In genomic region chr11:65903068-65903481, GRCh38 we compare ENCODE assay signal across 11 cellular contexts. TPM values are rescaled to one million over a fixed set of nuclear protein-coding genes. Genes with fewer than 3 reads are reported as not detected.
DNase-seq lines count a peak whose midpoint lies in the region; ATAC-seq and TF ChIP-seq lines count a peak whose summit lies in the region.
"Had no signal": no experiment of that assay in that cellular context is flagged by ENCODE, and none has a peak within 500 bp of the region (broad histone marks: within the 10 kb centered on the region; RNA-seq: fewer than 3 reads in every experiment).

No MANE protein-coding gene starts in this region.

- no peak overlapping the region for H4K91ac ChIP-seq in neuronal stem cell (ENCODE audit: low read depth, low read length, poor library complexity)

- no peak overlapping the region for H3K27ac ChIP-seq in neuronal stem cell (replicated peaks; ENCODE audit: low read length)

- peak overlapping the region; percentile 10 for H3K4ac ChIP-seq in neuronal stem cell (ENCODE audit: low read length)

- no peak overlapping the region for H2BK5ac ChIP-seq in neuronal stem cell (ENCODE audit: low read length)

- no peaks in the 10 kb centered on the region for H3K36me3 Mint-ChIP-seq in chondrocyte (ENCODE audit: low read depth)
- H3K36me3 Mint-ChIP-seq in activated naive CD8-positive, alpha-beta T cell treated with anti-CD3 and anti-CD28 coated beads, Interleukin-2, amount 50 U/mL, for 24 hours (ENCODE audit: low read depth) = peaks cover 7% of the 10 kb centered on the region
- H3K36me3 Mint-ChIP-seq in activated CD4-positive, alpha-beta T cell treated with anti-CD3 and anti-CD28 coated beads for 36 hours (ENCODE audit: low read depth) = peaks cover 5% of the 10 kb centered on the region
- H3K36me3 Mint-ChIP-seq: activated naive CD8-positive, alpha-beta T cell had no signal

- no peaks in the 10 kb centered on the region for H3K36me3 ChIP-seq in neuronal stem cell (replicated peaks in 1 of 2; ENCODE audit: control insufficient read depth in 2 of 2, insufficient read depth in 2 of 2, low read length in 2 of 2)

- peaks cover 11 to 12% of the 10 kb centered on the region in 2 donors for H3K4me1 ChIP-seq in neuronal stem cell (ENCODE audit: control insufficient read depth in 2 of 2, insufficient read depth in 1 of 2, low read depth in 1 of 2, low read length in 2 of 2)

- peaks cover 20 to 55% (median 21%) of the 10 kb centered on the region in 3 experiments for H3K27me3 ChIP-seq in neuronal stem cell (ENCODE audit: control insufficient read depth in 3 of 3, insufficient read depth in 3 of 3, low read depth in 1 of 3, low read length in 3 of 3)

- peaks cover 0 to 2% of the 10 kb centered on the region in 2 donors for H3K9me3 ChIP-seq in neuronal stem cell (replicated peaks in 1 of 2; ENCODE audit: control insufficient read depth in 2 of 2, insufficient read depth in 1 of 2, low read depth in 1 of 2, low read length in 2 of 2)

- H3K4me3 Mint-ChIP-seq in chondrocyte (ENCODE audit: unreplicated experiment) = peak overlapping the region; percentile 25
- no peak overlapping the region for H3K4me3 Mint-ChIP-seq in activated naive CD8-positive, alpha-beta T cell treated with anti-CD3 and anti-CD28 coated beads, Interleukin-2, amount 50 U/mL, for 24 hours
- H3K4me3 Mint-ChIP-seq in activated CD4-positive, alpha-beta T cell treated with anti-CD3 and anti-CD28 coated beads for 36 hours = no peak overlapping the region
- H3K4me3 Mint-ChIP-seq: activated naive CD8-positive, alpha-beta T cell had no signal

- no peak overlapping the region for H4K8ac ChIP-seq in neuronal stem cell (ENCODE audit: low read depth, low read length)

- no CpG with 5 or more reads among the region's 5 CpGs for WGBS in neuronal stem cell (ENCODE audit: extremely low coverage in 2 of 2, insufficient read length in 2 of 2, insufficient replicate concordance in 1 of 2), 2 donors

- no peaks in the 10 kb centered on the region for H3K27me3 Mint-ChIP-seq in chondrocyte (ENCODE audit: low read depth)
- peaks cover 8% of the 10 kb centered on the region for H3K27me3 Mint-ChIP-seq in activated naive CD8-positive, alpha-beta T cell treated with anti-CD3 and anti-CD28 coated beads, Interleukin-2, amount 50 U/mL, for 24 hours
- H3K27me3 Mint-ChIP-seq in activated CD4-positive, alpha-beta T cell treated with anti-CD3 and anti-CD28 coated beads for 36 hours = peaks cover 4% of the 10 kb centered on the region

- H2BK15ac ChIP-seq in neuronal stem cell (ENCODE audit: low read length) = no peak overlapping the region

- DNase-seq in GM03348 (ENCODE audit: low spot score) = peak; percentile 81
- peak; percentile 76 for DNase-seq in MV-4-11 (lab: John Stamatoyannopoulos, UW)
- no peak for DNase-seq in chondrocyte (ENCODE audit: low spot score)
- no peak for DNase-seq in neuronal stem cell (ENCODE audit: low spot score)
- DNase-seq in activated naive CD8-positive, alpha-beta T cell treated with anti-CD3 and anti-CD28 coated beads, Interleukin-2, amount 50 U/mL, for 24 hours = no peak
- no peak for DNase-seq in activated CD4-positive, alpha-beta T cell treated with anti-CD3 and anti-CD28 coated beads for 36 hours
- DNase-seq in NCI-H526 treated with DMSO at 0.1 percent for 48 hours (lab: John Stamatoyannopoulos, UW) = no peak
- DNase-seq: activated CD4-positive, CD25-positive, alpha-beta regulatory T cell; NCI-H524 treated with DMSO at 0.1 percent for 48 hours had no signal

- H3K9ac ChIP-seq in neuronal stem cell (ENCODE audit: low read depth, low read length, poor library complexity) = peak overlapping the region; percentile 77

- H3K23ac ChIP-seq in neuronal stem cell (ENCODE audit: low read depth, low read length, poor library complexity) = no peak overlapping the region

- peaks cover 38% of the 10 kb centered on the region for H3K4me1 Mint-ChIP-seq in chondrocyte (ENCODE audit: low read depth)
- peaks cover 20% of the 10 kb centered on the region for H3K4me1 Mint-ChIP-seq in activated naive CD8-positive, alpha-beta T cell treated with anti-CD3 and anti-CD28 coated beads, Interleukin-2, amount 50 U/mL, for 24 hours
- peaks cover 11% of the 10 kb centered on the region for H3K4me1 Mint-ChIP-seq in activated CD4-positive, alpha-beta T cell treated with anti-CD3 and anti-CD28 coated beads for 36 hours

- H2BK12ac ChIP-seq in neuronal stem cell (ENCODE audit: low read length) = peak overlapping the region; percentile 41

- no peaks in the 10 kb centered on the region for H3K9me3 Mint-ChIP-seq in chondrocyte (ENCODE audit: low read depth)
- H3K9me3 Mint-ChIP-seq in activated naive CD8-positive, alpha-beta T cell treated with anti-CD3 and anti-CD28 coated beads, Interleukin-2, amount 50 U/mL, for 24 hours = no peaks in the 10 kb centered on the region
- no peaks in the 10 kb centered on the region for H3K9me3 Mint-ChIP-seq in activated CD4-positive, alpha-beta T cell treated with anti-CD3 and anti-CD28 coated beads for 36 hours (ENCODE audit: low read depth)

- peak overlapping the region; percentile 90 for H3K27ac Mint-ChIP-seq in chondrocyte (ENCODE audit: unreplicated experiment)
- no peak overlapping the region for H3K27ac Mint-ChIP-seq in activated naive CD8-positive, alpha-beta T cell treated with anti-CD3 and anti-CD28 coated beads, Interleukin-2, amount 50 U/mL, for 24 hours
- H3K27ac Mint-ChIP-seq in activated CD4-positive, alpha-beta T cell treated with anti-CD3 and anti-CD28 coated beads for 36 hours = no peak overlapping the region
- H3K27ac Mint-ChIP-seq: activated naive CD8-positive, alpha-beta T cell had no signal

- no peaks in the 10 kb centered on the region for H3K79me1 ChIP-seq in neuronal stem cell (ENCODE audit: low read depth, low read length)

- peak overlapping the region; percentile 75 for H2AFZ ChIP-seq in neuronal stem cell (ENCODE audit: low read length)

- H3K4me2 ChIP-seq in neuronal stem cell (ENCODE audit: insufficient read depth, low read length, poor library complexity, severe bottlenecking) = no peak overlapping the region

- ATAC-seq in activated naive CD8-positive, alpha-beta T cell treated with anti-CD3 and anti-CD28 coated beads, Interleukin-2, amount 50 U/mL, for 24 hours = no peak
- ATAC-seq in activated CD4-positive, alpha-beta T cell treated with anti-CD3 and anti-CD28 coated beads for 36 hours = no peak
- no peak for ATAC-seq in HG03025 (IDR thresholded peaks at IDR 0.05; ENCODE audit: low FRiP score, unreplicated experiment)

- intact Hi-C loops in activated CD4-positive, alpha-beta T cell treated with anti-CD3 and anti-CD28 coated beads for 36 hours (cut with DNase I, micrococcal nuclease) = no loop called here

- H3K14ac ChIP-seq in neuronal stem cell (ENCODE audit: low read length) = peak overlapping the region; percentile 89

- CTCF ChIA-PET in activated CD4-positive, alpha-beta T cell treated with anti-CD3 and anti-CD28 coated beads for 36 hours (lab: Charles Lee) = interaction anchor here (3.0 to 7.8 kb wide), 2 partner anchors 16 to 44 kb away, joined by 13 to 113 read pairs; partner anchors contain the start of genes CCDC85B, FIBP and MUS81

- H2BK120ac ChIP-seq in neuronal stem cell (ENCODE audit: low read depth, low read length) = no peak overlapping the region

- H3K18ac ChIP-seq in neuronal stem cell (ENCODE audit: low read length) = peak overlapping the region; percentile 80

- H2AK5ac ChIP-seq in neuronal stem cell (ENCODE audit: low read depth, low read length) = no peak overlapping the region

- POLR2A ChIA-PET in activated CD4-positive, alpha-beta T cell treated with anti-CD3 and anti-CD28 coated beads for 36 hours (lab: Charles Lee) = interaction anchor here (5.1 kb wide), 1 partner anchor 13 kb away, joined by 59 read pairs; the partner anchor contains the start of genes CCDC85B and FIBP

- TF ChIP-seq CTCF in chondrocyte (IDR thresholded peaks at IDR 0.05) = no peak

- no peak overlapping the region for H3K4me3 ChIP-seq in neuronal stem cell (ENCODE audit: low read length in 2 of 2)

RNA-seq across cellular contexts. Expression of gene FOSL1, which starts 2.9 kb away (rescaled TPM):
- 5.8 to 12.3 TPM (median 7.5 TPM) in 3 replicates for total RNA-seq in chondrocyte
- 2.0 TPM for polyA plus RNA-seq in neuronal stem cell (2013, experiment 1 of 2)
- polyA plus RNA-seq in neuronal stem cell (2013, experiment 2 of 2) = 1.7 TPM
- 10 to 100 TPM; 11.1 to 11.3 TPM for total RNA-seq in activated CD4-positive, alpha-beta T cell treated with anti-CD3 and anti-CD28 coated beads for 36 hours

RNA-seq across cellular contexts. Expression of gene CCDC85B, which starts 12.6 kb away (rescaled TPM):
- 23.4 to 31.6 TPM (median 26.6 TPM) in 3 replicates for total RNA-seq in chondrocyte
- polyA plus RNA-seq in neuronal stem cell (2013, experiment 1 of 2) = 10.5 TPM
- 9.7 TPM for polyA plus RNA-seq in neuronal stem cell (2013, experiment 2 of 2)
- 10 to 100 TPM; 25.5 to 45.0 TPM for total RNA-seq in activated CD4-positive, alpha-beta T cell treated with anti-CD3 and anti-CD28 coated beads for 36 hours

RNA-seq across cellular contexts. Expression of gene FIBP, which starts 14.8 kb away (rescaled TPM):
- 82.7 to 100 TPM (median 83.5 TPM) in 3 replicates for total RNA-seq in chondrocyte
- 53.9 TPM for polyA plus RNA-seq in neuronal stem cell (2013, experiment 1 of 2)
- 51.6 TPM for polyA plus RNA-seq in neuronal stem cell (2013, experiment 2 of 2)
- total RNA-seq in activated CD4-positive, alpha-beta T cell treated with anti-CD3 and anti-CD28 coated beads for 36 hours = 100 to 1,000 TPM in 1 of 2 experiments, 10 to 100 TPM in 1; 95.4 to 121 TPM

RNA-seq across cellular contexts. Expression of gene C11orf68, which starts 15.8 kb away (rescaled TPM):
- total RNA-seq in chondrocyte = 68.2 to 69.8 TPM (median 68.8 TPM) in 3 replicates
- 23.9 TPM for polyA plus RNA-seq in neuronal stem cell (2013, experiment 1 of 2)
- polyA plus RNA-seq in neuronal stem cell (2013, experiment 2 of 2) = 23.7 TPM
- total RNA-seq in activated CD4-positive, alpha-beta T cell treated with anti-CD3 and anti-CD28 coated beads for 36 hours = 10 to 100 TPM; 21.4 to 22.9 TPM

RNA-seq across cellular contexts. Expression of gene DRAP1, which starts 16.2 kb away (rescaled TPM):
- total RNA-seq in chondrocyte = 111 to 142 TPM (median 116 TPM) in 3 replicates
- polyA plus RNA-seq in neuronal stem cell (2013, experiment 1 of 2) = 139 TPM
- polyA plus RNA-seq in neuronal stem cell (2013, experiment 2 of 2) = 134 TPM
- 100 to 1,000 TPM; 111 to 158 TPM for total RNA-seq in activated CD4-positive, alpha-beta T cell treated with anti-CD3 and anti-CD28 coated beads for 36 hours

Comparison
In these comparisons a context has a peak if more than half of its experiments do, and no peak if none do; other contexts are left out.
1. DNase-seq: peak in GM03348 (single experiment) and MV-4-11 (single experiment); none in chondrocyte (single experiment), neuronal stem cell (single experiment), activated naive CD8-positive, alpha-beta T cell treated with anti-CD3 and anti-CD28 coated beads, Interleukin-2, amount 50 U/mL, for 24 hours (single experiment), activated CD4-positive, alpha-beta T cell treated with anti-CD3 and anti-CD28 coated beads for 36 hours (single experiment) and NCI-H526 treated with DMSO at 0.1 percent for 48 hours (single experiment).